Comparison of ENCODE assay signal across 8 cellular contexts in genomic region chr3:142578309-142579223, GRCh38. TPM values are rescaled to one million over a fixed set of nuclear protein-coding genes. Genes with fewer than 3 reads are reported as not detected.
DNase-seq lines count a peak whose midpoint lies in the region; ATAC-seq and TF ChIP-seq lines count a peak whose summit lies in the region.

Gene ATR (minus strand): TSS chr3:142578733. CDS start chr3:142578704, 29 bp downstream.

- peaks cover 2 to 8% of the 10 kb centered on the region in 2 donors for H3K36me3 Mint-ChIP-seq in CD14-positive monocyte

- H3K27ac Mint-ChIP-seq in CD14-positive monocyte: peak within 1 kb of the TSS; percentile 97 to 99 (median 98)

- no peaks in the 10 kb centered on the region for H3K9me3 ChIP-seq in right lobe of liver

- peak within 1 kb of the TSS; percentile 90 to 93 (median 92) for H3K27ac ChIP-seq in right lobe of liver

- WGBS in right lobe of liver (ENCODE audit: insufficient coverage, low coverage, low lambda C conversion rate, missing lambda C conversion rate): 0% methylated on average over 17 of the region's 65 CpGs

- H3K4me3 Mint-ChIP-seq in CD14-positive monocyte: peak within 1 kb of the TSS; percentile 94 to 98

- H3K36me3 ChIP-seq in right lobe of liver: no peaks in the 10 kb centered on the region

- peaks cover 47% of the 10 kb centered on the region for H3K4me1 Mint-ChIP-seq in CD14-positive monocyte

- DNase-seq in CD14-positive monocyte (ENCODE audit: low spot score) (peak; percentile 94), NCI-H82 (lab: John Stamatoyannopoulos, UW) (peak; percentile 98), dermis microvascular lymphatic vessel endothelial cell (ENCODE audit: low read depth in 2 of 2) (peak; percentile 70 to 95), right lobe of liver (peak; percentile 97 to 99 (median 98))
- peak; percentile 98 for DNase-seq in activated CD4-positive, alpha-beta T cell treated with anti-CD3 and anti-CD28 coated beads, Interleukin-2, amount 50 U/mL, for 48 hours
- DNase-seq in stimulated activated CD4-positive, alpha-beta T cell treated with anti-CD3 and anti-CD28 coated beads, Interleukin-4, amount 100 ng/mL, for 4 hours: peak; percentile 95

- H3K4me3 ChIP-seq in right lobe of liver: peak within 1 kb of the TSS; percentile 70 to 80 (median 72)

- peaks cover 5 to 8% (median 5%) of the 10 kb centered on the region in 3 donors for H3K27me3 Mint-ChIP-seq in CD14-positive monocyte (ENCODE audit: low read depth in 3 of 3)

- no peaks in the 10 kb centered on the region for H3K27me3 ChIP-seq in right lobe of liver

- TF ChIP-seq POLR2A in right lobe of liver (IDR thresholded peaks at IDR 0.05): peak; percentile 81

- intact Hi-C loops in CD14-positive monocyte (cut with micrococcal nuclease) (loop anchor here (10.0 kb wide), 1 partner anchor 134 kb away; the partner anchor contains the start of gene XRN1 (in 2 of the 2)), right lobe of liver (cut with DNase I) (no loop called here)

- TF ChIP-seq CTCF in CD14-positive monocyte (IDR thresholded peaks at IDR 0.05): no peak
- TF ChIP-seq CTCF in right lobe of liver (IDR thresholded peaks at IDR 0.05): no peak

- peaks cover 0 to 3% (median 0%) of the 10 kb centered on the region in 7 donors for H3K9me3 Mint-ChIP-seq in CD14-positive monocyte

- ATAC-seq in GM19397 (IDR thresholded peaks at IDR 0.05; ENCODE audit: unreplicated experiment) (peak; percentile 97), HG03571 (IDR thresholded peaks at IDR 0.05; ENCODE audit: unreplicated experiment) (peak; percentile 96), right lobe of liver (peak; percentile 93 to 98 (median 98))

- H3K4me1 ChIP-seq in right lobe of liver: peaks cover 0 to 14% (median 6%) of the 10 kb centered on the region in 4 donors

RNA-seq across cellular contexts. Expression of gene ATR, which starts in this region (rescaled TPM):
- 1 to 10 TPM; 6.3 to 6.6 TPM for polyA plus RNA-seq in CD14-positive monocyte
- total RNA-seq in dermis microvascular lymphatic vessel endothelial cell (16.7 and 20.6 TPM in 2 replicates), right lobe of liver (10 to 100 TPM in 5 of 6 experiments, 1 to 10 TPM in 1; 8.0 to 26.9 (median 15.7) TPM)

Comparison
In these comparisons a context has a peak if more than half of its experiments do, and no peak if none do; other contexts are left out.
1. Peak in every context shown above with its lines: DNase-seq, ATAC-seq, H3K4me3 ChIP-seq and H3K27ac ChIP-seq.
2. intact Hi-C loops: an anchor here in CD14-positive monocyte (10.0 kb wide); none called in right lobe of liver.